26 cellular contexts compared by ENCODE assay signal in the genomic region with DNA sequence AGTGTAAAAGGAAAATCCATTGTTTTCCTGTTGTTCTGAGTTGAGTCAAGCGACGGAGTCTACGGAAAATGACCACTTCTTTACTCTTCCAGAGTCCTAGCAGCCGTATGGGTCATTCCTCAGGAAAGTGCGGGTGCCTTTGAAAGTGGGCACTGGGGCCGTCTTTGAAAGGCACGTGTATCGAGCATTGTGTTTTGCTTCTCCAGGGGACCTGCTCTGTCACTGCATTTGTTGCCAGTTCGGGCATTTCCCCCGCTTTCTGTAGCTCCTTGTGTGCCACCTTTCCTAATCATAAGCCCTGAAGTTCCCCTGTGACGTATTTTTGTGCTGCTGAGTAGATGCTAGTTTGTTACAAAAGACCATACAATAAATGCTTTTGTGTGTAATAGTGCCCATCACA. TPM values are rescaled to one million over a fixed set of nuclear protein-coding genes. Genes with fewer than 3 reads are reported as not detected.
DNase-seq lines count a peak whose midpoint lies in the region; ATAC-seq and TF ChIP-seq lines count a peak whose summit lies in the region.
"Had no signal": no experiment of that assay in that cellular context is flagged by ENCODE, and none has a peak within 500 bp of the region (broad histone marks: within the 10 kb centered on the region; RNA-seq: fewer than 3 reads in every experiment).

No MANE protein-coding gene starts in this region.

- no peak overlapping the region for H2AFZ ChIP-seq in mesenchymal stem cell (ENCODE audit: low read depth, low read length)

- no peaks in the 10 kb centered on the region for H3K27me3 Mint-ChIP-seq in effector memory CD8-positive, alpha-beta T cell
- H3K27me3 Mint-ChIP-seq: activated naive CD8-positive, alpha-beta T cell treated with anti-CD3 and anti-CD28 coated beads, Interleukin-2, amount 10 ng/mL, durations not matched to agents 7 days and 5 days; activated T-cell treated with anti-CD3 and anti-CD28 coated beads, Interleukin-2, amount 50 U/mL, for 24 hours had no signal

- peaks cover 5% of the 10 kb centered on the region for H3K9me3 ChIP-seq in endocrine pancreas (ENCODE audit: control insufficient read depth, low read length)
- H3K9me3 ChIP-seq in mesenchymal stem cell (ENCODE audit: control insufficient read depth, low read length), result no peaks in the 10 kb centered on the region
- H3K9me3 ChIP-seq in stomach, result peaks cover 0 to 7% (median 0%) of the 10 kb centered on the region in 4 donors
- H3K9me3 ChIP-seq in tibial nerve, result peaks cover 0 to 9% (median 0%) of the 10 kb centered on the region in 4 donors
- H3K9me3 ChIP-seq: neutrophil, prostate gland had no signal

- H2AK5ac ChIP-seq in mesenchymal stem cell (ENCODE audit: low read length, severe bottlenecking), result peak overlapping the region; percentile 88

- peak; percentile 49 for DNase-seq in SK-MEL-5 (ENCODE audit: low read depth, low spot score)
- no peak for DNase-seq in mesenchymal stem cell
- DNase-seq in stomach, result no peak
- DNase-seq in NCI-H82 treated with DMSO at 0.1 percent for 48 hours (lab: John Stamatoyannopoulos, UW; ENCODE audit: unreplicated experiment), result no peak
- DNase-seq in tibial nerve (ENCODE audit: low spot score in 2 of 2), result no peak
- no peak for DNase-seq in NCI-H1417 treated with DMSO at 0.1 percent for 48 hours (lab: John Stamatoyannopoulos, UW)
- no peak for DNase-seq in effector memory CD8-positive, alpha-beta T cell
- DNase-seq: activated CD4-positive, CD25-positive, alpha-beta regulatory T cell; activated gamma-delta T cell treated with Interleukin-2 at 50 U/mL for 16 hours; activated naive CD8-positive, alpha-beta T cell treated with anti-CD3 and anti-CD28 coated beads, Interleukin-2, amount 10 ng/mL, durations not matched to agents 7 days and 5 days; activated T-cell treated with anti-CD3 and anti-CD28 coated beads, Interleukin-2, amount 50 U/mL, for 24 hours; aorta; foreskin melanocyte; heart right ventricle; Kasumi-1; NCI-H2107; RPMI8226; stimulated activated CD4-positive, alpha-beta T cell treated with anti-CD3 and anti-CD28 coated beads, Interleukin-15, amount 100 ng/mL, for 24 hours; stimulated activated CD4-positive, alpha-beta T cell treated with anti-CD3 and anti-CD28 coated beads, Interleukin-4, amount 100 ng/mL, for 4 hours; T-helper 1 cell had no signal

- no peak for ATAC-seq in effector memory CD8-positive, alpha-beta T cell (replicated peaks)
- ATAC-seq: heart right ventricle had no signal

- H3K79me1 ChIP-seq in mesenchymal stem cell (replicated peaks; ENCODE audit: low read length, poor library complexity, severe bottlenecking), result peaks cover 15% of the 10 kb centered on the region

- H3K27me3 ChIP-seq in endocrine pancreas (ENCODE audit: control insufficient read depth, insufficient read depth, low read length) (no peaks in the 10 kb centered on the region), mesenchymal stem cell (ENCODE audit: control insufficient read depth in 1 of 2, insufficient read depth in 1 of 2, low read length in 2 of 2) (no peaks in the 10 kb centered on the region), stomach (no peaks in the 10 kb centered on the region), tibial nerve (no peaks in the 10 kb centered on the region)
- H3K27me3 ChIP-seq: cardiac muscle cell, heart right ventricle, neutrophil had no signal

- no peak overlapping the region for H4K8ac ChIP-seq in mesenchymal stem cell (ENCODE audit: low read length)

- H3K4me3 ChIP-seq in endocrine pancreas (ENCODE audit: control insufficient read depth, insufficient read depth, low read length), result peak overlapping the region; percentile 43
- H3K4me3 ChIP-seq in mesenchymal stem cell (ENCODE audit: insufficient read depth in 1 of 2, low read depth in 1 of 2, low read length in 2 of 2), result no peak overlapping the region
- H3K4me3 ChIP-seq in stomach, result no peak overlapping the region
- no peak overlapping the region for H3K4me3 ChIP-seq in tibial nerve
- H3K4me3 ChIP-seq: cardiac muscle cell, coronary artery, heart right ventricle, prostate gland had no signal

- no peak for TF ChIP-seq CTCF in stomach (IDR thresholded peaks at IDR 0.05)
- TF ChIP-seq CTCF in tibial nerve (IDR thresholded peaks at IDR 0.05), result no peak

- no peak overlapping the region for H2BK12ac ChIP-seq in mesenchymal stem cell (ENCODE audit: low read length in 2 of 2)

- H2BK5ac ChIP-seq in mesenchymal stem cell (ENCODE audit: low read depth, low read length, poor library complexity, severe bottlenecking), result peak overlapping the region; percentile 19

- TF ChIP-seq EP300 in stomach (IDR thresholded peaks at IDR 0.05) (no peak), tibial nerve (IDR thresholded peaks at IDR 0.05) (no peak)

- peak overlapping the region; percentile 21 for H3K4me2 ChIP-seq in mesenchymal stem cell (ENCODE audit: low read length, poor library complexity, severe bottlenecking)

- no peak overlapping the region for H2BK120ac ChIP-seq in mesenchymal stem cell (ENCODE audit: low read depth, low read length)

- H3K18ac ChIP-seq in mesenchymal stem cell (ENCODE audit: low read depth in 1 of 2, low read length in 2 of 2), result no peak overlapping the region

- H3K14ac ChIP-seq in mesenchymal stem cell (ENCODE audit: low read length in 2 of 2), result no peak overlapping the region

- H3K36me3 Mint-ChIP-seq in effector memory CD8-positive, alpha-beta T cell (ENCODE audit: insufficient read depth), result peaks cover 3% of the 10 kb centered on the region

- H3K4me1 Mint-ChIP-seq in effector memory CD8-positive, alpha-beta T cell (ENCODE audit: low read depth in 2 of 2), result peaks cover 4 to 20% of the 10 kb centered on the region in 2 donors

- H3K23ac ChIP-seq in mesenchymal stem cell (ENCODE audit: low read length in 2 of 2), result no peak overlapping the region

- no peak overlapping the region for H2BK15ac ChIP-seq in mesenchymal stem cell (ENCODE audit: low read depth, poor library complexity, severe bottlenecking)

- intact Hi-C loops in stomach (cut with DNase I; ENCODE audit: low total_unique reads), result no loop called here

- H3K36me3 ChIP-seq in endocrine pancreas (ENCODE audit: control insufficient read depth, insufficient read depth, low read length) (no peaks in the 10 kb centered on the region), mesenchymal stem cell (ENCODE audit: control insufficient read depth in 1 of 2, insufficient read depth in 2 of 2, low read depth in 1 of 2, low read length in 2 of 2) (no peaks in the 10 kb centered on the region), stomach (no peaks in the 10 kb centered on the region), tibial nerve (peaks cover 0 to 5% (median 0%) of the 10 kb centered on the region in 3 donors)
- H3K36me3 ChIP-seq: cardiac muscle cell, heart right ventricle, neutrophil, prostate gland had no signal

- no peak overlapping the region for H3K4me3 Mint-ChIP-seq in effector memory CD8-positive, alpha-beta T cell
- H3K4me3 Mint-ChIP-seq: activated naive CD8-positive, alpha-beta T cell treated with anti-CD3 and anti-CD28 coated beads, Interleukin-2, amount 10 ng/mL, durations not matched to agents 7 days and 5 days; activated T-cell treated with anti-CD3 and anti-CD28 coated beads, Interleukin-2, amount 50 U/mL, for 24 hours had no signal

- H3K4me1 ChIP-seq in endocrine pancreas (ENCODE audit: control insufficient read depth, insufficient read depth, low read length), result peaks cover 15% of the 10 kb centered on the region
- H3K4me1 ChIP-seq in mesenchymal stem cell (ENCODE audit: control insufficient read depth, insufficient read depth, low read depth, low read length), result peaks cover 10% of the 10 kb centered on the region
- H3K4me1 ChIP-seq in stomach, result peaks cover 27 to 51% (median 45%) of the 10 kb centered on the region in 4 donors
- peaks cover 0 to 3% (median 0%) of the 10 kb centered on the region in 4 donors for H3K4me1 ChIP-seq in tibial nerve
- H3K4me1 ChIP-seq: prostate gland had no signal

- TF ChIP-seq POLR2A in stomach (IDR thresholded peaks at IDR 0.05) (no peak), tibial nerve (IDR thresholded peaks at IDR 0.05) (no peak)

- H3K9me3 Mint-ChIP-seq in effector memory CD8-positive, alpha-beta T cell, result peaks cover 4 to 7% of the 10 kb centered on the region in 2 donors

- H3K4ac ChIP-seq in mesenchymal stem cell (ENCODE audit: low read depth in 1 of 2, low read length in 2 of 2), result no peak overlapping the region

- H3K27ac ChIP-seq in mesenchymal stem cell (ENCODE audit: low read length, poor library complexity, severe bottlenecking) (peak overlapping the region; percentile 54), stomach (peak overlapping the region; percentile 52 to 80 (median 72)), tibial nerve (peak overlapping the region in 1 of 4 donors; percentile 50)
- H3K27ac ChIP-seq: C4-2B, cardiac muscle cell, coronary artery, heart right ventricle, neutrophil, prostate gland had no signal

- H3K9ac ChIP-seq in endocrine pancreas (ENCODE audit: control insufficient read depth, insufficient read depth, low read length), result peak overlapping the region; percentile 16
- no peak overlapping the region for H3K9ac ChIP-seq in mesenchymal stem cell (ENCODE audit: low read length)

- in situ Hi-C loops in SK-MEL-5 (cut with HindIII; ENCODE audit: low pct_unique_long_range_greater_than_20kb, low sequenced_read_pairs), result no loop called here

- no peak overlapping the region for H3K27ac Mint-ChIP-seq in effector memory CD8-positive, alpha-beta T cell
- H3K27ac Mint-ChIP-seq: activated naive CD8-positive, alpha-beta T cell treated with anti-CD3 and anti-CD28 coated beads, Interleukin-2, amount 10 ng/mL, durations not matched to agents 7 days and 5 days; activated T-cell treated with anti-CD3 and anti-CD28 coated beads, Interleukin-2, amount 50 U/mL, for 24 hours had no signal

- 92% methylated on average over 10 of the region's 11 CpGs for WGBS in mesenchymal stem cell
- 41 to 69% (median 62%) methylated on average over 11 of the region's 11 CpGs for WGBS in stomach, 5 donors
- 67 to 68% methylated on average over 11 of the region's 11 CpGs for WGBS in tibial nerve, 2 donors

- H4K91ac ChIP-seq in mesenchymal stem cell (ENCODE audit: low read length), result peak overlapping the region; percentile 21

RNA-seq across cellular contexts. Expression of gene SPATA13, which starts 24.3 kb away (rescaled TPM):
- total RNA-seq in SK-MEL-5 (2014; rRNA removed; shearing (Covaris generic)), result 21.6 and 22.1 TPM in 2 replicates
- 14.1 and 31.5 TPM in 2 replicates for polyA plus RNA-seq in SK-MEL-5 (2015; cell fraction: cytosol; rRNA removed)
- polyA plus RNA-seq in SK-MEL-5 (2015; cell fraction: nucleus; rRNA removed), result 90.8 and 105 TPM in 2 replicates
- 5.8 TPM for polyA plus RNA-seq in mesenchymal stem cell (2013, experiment 1 of 2)
- 6.8 TPM for polyA plus RNA-seq in mesenchymal stem cell (2013, experiment 2 of 2)
- total RNA-seq in stomach (100 to 1,000 TPM in 1 of 5 donors, 10 to 100 TPM in 4; 46.7 to 156 (median 71.6) TPM), tibial nerve (10 to 100 TPM; 35.0 to 96.0 (median 51.7) TPM)
- polyA plus RNA-seq in stomach, result 10 to 100 TPM in 2 of 3 donors, 1 to 10 TPM in 1; 3.6 to 24.4 (median 13.8) TPM
